In the genomic region with DNA sequence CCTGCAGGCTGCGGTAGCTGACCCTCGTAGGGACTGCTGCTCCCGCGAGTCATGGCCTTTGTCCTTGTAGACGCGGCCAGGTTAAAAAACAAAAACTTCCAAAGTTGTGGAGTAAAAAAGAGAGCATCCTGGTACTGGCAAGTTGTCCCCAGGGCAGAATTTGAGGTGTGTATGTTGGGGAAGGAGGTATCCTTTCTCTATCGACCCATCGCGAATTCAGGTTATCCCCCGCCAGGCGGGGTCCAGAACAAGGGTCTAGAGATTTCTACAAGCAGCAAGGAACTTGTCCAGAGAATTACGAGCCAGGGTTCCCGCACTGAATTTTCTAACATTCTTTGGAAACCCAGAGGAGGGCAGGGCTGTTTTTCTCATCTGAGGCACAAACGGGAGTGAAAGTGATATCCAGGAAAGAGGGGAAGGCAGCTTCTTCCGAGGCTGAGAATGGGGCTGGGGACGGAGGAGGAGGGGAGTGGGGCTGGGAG, we compare ENCODE assay signal across 8 cellular contexts. TPM values are rescaled to one million over a fixed set of nuclear protein-coding genes. Genes with fewer than 3 reads are reported as not detected.
DNase-seq lines count a peak whose midpoint lies in the region; ATAC-seq and TF ChIP-seq lines count a peak whose summit lies in the region.

No MANE protein-coding gene starts in this region.

- H3K9me3 Mint-ChIP-seq in Calu3 (ENCODE audit: low read depth, unreplicated experiment) (no peaks in the 10 kb centered on the region), glutamatergic neuron (ENCODE audit: unreplicated experiment) (peaks cover 9% of the 10 kb centered on the region)

- intact Hi-C loops in Calu3 (cut with micrococcal nuclease; ENCODE audit: unreplicated experiment), result loop anchor here (1.0 kb wide), 1 partner anchor 1085 kb away; no protein-coding TSS in a partner anchor

- TF ChIP-seq CTCF in Calu3 (IDR thresholded peaks at IDR 0.05; ENCODE audit: unreplicated experiment) (no peak), glutamatergic neuron (IDR thresholded peaks at IDR 0.05; ENCODE audit: partially characterized antibody, unreplicated experiment) (no peak)

- H3K4me3 ChIP-seq in SK-N-MC (peak overlapping the region; percentile 68), skeletal muscle cell (ENCODE audit: low read depth, low read length) (peak overlapping the region; percentile 49)

- H3K27ac Mint-ChIP-seq in Calu3 (ENCODE audit: unreplicated experiment) (no peak overlapping the region), glutamatergic neuron (ENCODE audit: unreplicated experiment) (no peak overlapping the region)

- H3K9ac ChIP-seq in SK-N-MC (ENCODE audit: insufficient read length), result no peak overlapping the region

- DNase-seq in Calu3 (no peak), SK-N-MC (ENCODE audit: low read depth, low spot score) (no peak), glutamatergic neuron (no peak), skeletal muscle cell (ENCODE audit: low read depth) (no peak), NCI-H1105 (lab: John Stamatoyannopoulos, UW) (no peak), SW 1271 (lab: John Stamatoyannopoulos, UW) (no peak), NCI-H2227 (lab: John Stamatoyannopoulos, UW; ENCODE audit: unreplicated experiment) (no peak)

- H3K36me3 Mint-ChIP-seq in Calu3 (ENCODE audit: insufficient read depth, unreplicated experiment), result no peaks in the 10 kb centered on the region
- no peaks in the 10 kb centered on the region for H3K36me3 Mint-ChIP-seq in glutamatergic neuron (ENCODE audit: unreplicated experiment)

- CTCF ChIA-PET in Calu3 (lab: Charles Lee), result interaction anchor here (1.7 kb wide), 1 partner anchor 16 kb away, joined by 8 read pairs; a partner anchor contains a TSS

- BruUV-seq in Calu3 (replicated peaks; lab: Mats Ljungman, UMichigan), result no TSS peak

- no peak overlapping the region for H3K27ac ChIP-seq in SK-N-MC

- H3K4me3 Mint-ChIP-seq in Calu3 (ENCODE audit: low read depth, unreplicated experiment) (peak overlapping the region; percentile 66), glutamatergic neuron (ENCODE audit: unreplicated experiment) (peak overlapping the region; percentile 74)

- no peak for ATAC-seq in GM18498 (IDR thresholded peaks at IDR 0.05; ENCODE audit: unreplicated experiment)

- H3K27me3 Mint-ChIP-seq in Calu3 (ENCODE audit: unreplicated experiment), result peaks cover 11% of the 10 kb centered on the region
- H3K27me3 Mint-ChIP-seq in glutamatergic neuron (ENCODE audit: unreplicated experiment), result peaks cover 38% of the 10 kb centered on the region

- H3K36me3 ChIP-seq in SK-N-MC (ENCODE audit: insufficient read depth, low read length), result no peaks in the 10 kb centered on the region

- H3K9me3 ChIP-seq in SK-N-MC (ENCODE audit: low read depth, low read length), result no peaks in the 10 kb centered on the region

- H3K4me1 Mint-ChIP-seq in Calu3 (ENCODE audit: low read depth, unreplicated experiment) (peaks cover 10% of the 10 kb centered on the region), glutamatergic neuron (ENCODE audit: low read depth, unreplicated experiment) (peaks cover 7% of the 10 kb centered on the region)

RNA-seq across cellular contexts. Expression of a gene that starts 16.3 kb away (rescaled TPM):
- 1.4 and 2.3 TPM in 2 replicates for total RNA-seq in Calu3 (2022)
- 3.0 TPM for total RNA-seq in glutamatergic neuron (ENCODE audit: unreplicated experiment)
